In genomic region chr3:13308406-13308805, GRCh38 we compare ENCODE assay signal across 8 cellular contexts.
DNase-seq lines count a peak whose midpoint lies in the region; ATAC-seq and TF ChIP-seq lines count a peak whose summit lies in the region.

No MANE protein-coding gene starts in this region.

- no peaks in the 10 kb centered on the region for H3K9me3 ChIP-seq in AG04450 (ENCODE audit: control insufficient read depth, insufficient read depth, low read length)

- TF ChIP-seq CTCF in AG04450 (IDR thresholded peaks at IDR 0.05; ENCODE audit: low read depth, low read length) (peak; percentile 47), GM12872 (IDR thresholded peaks at IDR 0.05; ENCODE audit: insufficient read depth, low read depth, low read length) (peak; percentile 75)

- DNase-seq in AG04450 (ENCODE audit: low read depth, low spot score) (no peak), MV-4-11 (lab: John Stamatoyannopoulos, UW) (peak; percentile 50), iPS DF 19.7 (ENCODE audit: low read depth, low spot score) (peak; percentile 68), NCI-H1436 (lab: John Stamatoyannopoulos, UW) (no peak)
- DNase-seq in activated T-cell treated with anti-CD3 and anti-CD28 coated beads, Interleukin-2, amount 50 U/mL, for 48 hours = peak; percentile 43 to 56
- DNase-seq in stimulated activated CD4-positive, alpha-beta T cell treated with anti-CD3 and anti-CD28 coated beads, Interleukin-4, amount 100 ng/mL, for 24 hours = peak; percentile 27

- H3K27me3 ChIP-seq in AG04450 (ENCODE audit: control insufficient read depth, insufficient read depth, low read length) = peaks cover 3% of the 10 kb centered on the region

- no peak overlapping the region for H3K27ac ChIP-seq in AG04450 (ENCODE audit: low read depth, low read length)

- H3K4me3 ChIP-seq in AG04450 (ENCODE audit: low read depth, low read length) = no peak overlapping the region

- no peak for ATAC-seq in HG03175 (IDR thresholded peaks at IDR 0.05; ENCODE audit: unreplicated experiment)

- POLR2A ChIA-PET in AG04450 (lab: Yijun Ruan, JAX) = no interaction called here

- CTCF ChIA-PET in AG04450 (lab: Charles Lee) = no interaction called here

Comparison
In these comparisons a context has a peak if more than half of its experiments do, and no peak if none do; other contexts are left out.
1. DNase-seq: peak in MV-4-11 (single experiment), activated T-cell treated with anti-CD3 and anti-CD28 coated beads, Interleukin-2, amount 50 U/mL, for 48 hours (2 of 2), iPS DF 19.7 (single experiment) and stimulated activated CD4-positive, alpha-beta T cell treated with anti-CD3 and anti-CD28 coated beads, Interleukin-4, amount 100 ng/mL, for 24 hours (single experiment); none in AG04450 (single experiment) and NCI-H1436 (single experiment).